30 cellular contexts compared by ENCODE assay signal in the genomic region with DNA sequence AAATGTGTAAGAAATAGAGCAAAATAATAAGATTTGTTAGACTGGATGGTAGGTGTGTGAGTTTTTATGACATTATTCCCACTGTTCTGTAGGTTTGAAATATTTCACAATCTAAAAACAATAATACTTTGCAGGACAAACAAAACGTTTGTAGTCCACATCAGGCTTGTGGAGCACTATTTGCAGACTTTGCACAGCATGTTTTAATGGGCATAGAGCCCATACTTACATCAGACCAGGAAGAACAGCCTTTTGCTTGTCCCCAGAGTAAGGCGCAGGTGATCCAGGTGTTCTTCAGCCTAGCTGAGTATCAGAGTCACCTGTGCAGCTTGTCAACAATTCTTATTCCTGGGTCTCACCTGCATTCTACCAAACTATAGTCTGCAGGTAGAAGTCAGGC. TPM values are rescaled to one million over a fixed set of nuclear protein-coding genes. Genes with fewer than 3 reads are reported as not detected.
A peak's percentile ranks its signal among the peaks of the same experiment; 100 is the strongest.
DNase-seq lines count a peak whose midpoint lies in the region; ATAC-seq, FAIRE-seq and TF ChIP-seq lines count a peak whose summit lies in the region.
"Had no signal": no experiment of that assay in that cellular context is flagged by ENCODE, and none has a peak within 500 bp of the region (broad histone marks: within the 10 kb centered on the region; RNA-seq: fewer than 3 reads in every experiment).

No MANE protein-coding gene starts in this region.

- no peak for TF ChIP-seq CTCF in LNCaP clone FGC (IDR thresholded peaks at IDR 0.05; ENCODE audit: control insufficient read depth, extremely low read depth, insufficient read depth)
- no peak for TF ChIP-seq CTCF in prostate gland (IDR thresholded peaks at IDR 0.05)
- no peak for TF ChIP-seq CTCF in vagina (IDR thresholded peaks at IDR 0.05)

- intact Hi-C loops in left colon (cut with DNase I, micrococcal nuclease) (no loop called here), prostate gland (cut with DNase I) (no loop called here), vagina (cut with DNase I) (no loop called here)

- peak; percentile 98 for DNase-seq in LNCaP clone FGC (ENCODE audit: low read depth)
- DNase-seq in NCI-H510A treated with DMSO at 0.1 percent for 48 hours (lab: John Stamatoyannopoulos, UW): peak; percentile 49
- DNase-seq in left colon: peak; percentile 36 to 75
- peak; percentile 82 for DNase-seq in prostate gland (ENCODE audit: low spot score)
- DNase-seq in GM12892 (ENCODE audit: insufficient read length): no peak
- DNase-seq in AG08395 (ENCODE audit: low spot score): no peak
- no peak for DNase-seq in vagina (ENCODE audit: extremely low spot score in 2 of 2)
- DNase-seq: activated CD4-positive, alpha-beta memory T cell treated with anti-CD3 and anti-CD28 coated beads, Interleukin-2, amount 10 ng/mL, durations not matched to agents 7 days and 5 days; activated CD4-positive, CD25-positive, alpha-beta regulatory T cell treated with anti-CD3 and anti-CD28 coated beads, Interleukin-2, amount 50 U/mL, for 72 hours; activated gamma-delta T cell; activated naive CD8-positive, alpha-beta T cell treated with anti-CD3 and anti-CD28 coated beads, Interleukin-2, amount 50 U/mL, for 24 hours; CD4-positive, alpha-beta T cell; effector CD4-positive, alpha-beta T cell; foreskin keratinocyte; heart right ventricle; left cardiac atrium; NCI-H1694 treated with DMSO at 0.1 percent for 48 hours; NCI-H226; NK-92 treated with Interleukin-12 subunit alpha and Interleukin-12 subunit beta, amount 100 ng/mL, for 24 hours; posterior cingulate gyrus; sigmoid colon; SJCRH30; stimulated activated CD4-positive, alpha-beta T cell treated with anti-CD3 and anti-CD28 coated beads, Interleukin-15, amount 100 ng/mL, for 24 hours; stimulated activated naive CD8-positive, alpha-beta T cell treated with anti-CD3 and anti-CD28 coated beads, Interleukin-15, amount 100 ng/mL, for 72 hours; tibial artery had no signal

- WGBS in prostate gland: 38% methylated on average over 2 of the region's 2 CpGs

- H3K27me3 ChIP-seq in prostate gland (replicated peaks; ENCODE audit: insufficient read depth): no peaks in the 10 kb centered on the region
- H3K27me3 ChIP-seq in vagina: no peaks in the 10 kb centered on the region
- H3K27me3 ChIP-seq: foreskin keratinocyte, heart right ventricle, sigmoid colon, SJCRH30, tibial artery had no signal

- ATAC-seq in left colon (peak; percentile 99), HG03432 (IDR thresholded peaks at IDR 0.05; ENCODE audit: unreplicated experiment) (no peak)
- ATAC-seq: activated naive CD8-positive, alpha-beta T cell treated with anti-CD3 and anti-CD28 coated beads, Interleukin-2, amount 50 U/mL, for 24 hours; foreskin keratinocyte; left cardiac atrium; Panc1; stimulated activated naive CD8-positive, alpha-beta T cell treated with anti-CD3 and anti-CD28 coated beads, Interleukin-15, amount 100 ng/mL, for 72 hours had no signal

- TF ChIP-seq POLR2A in prostate gland (IDR thresholded peaks at IDR 0.05): no peak
- no peak for TF ChIP-seq POLR2A in GM12892 (IDR thresholded peaks at IDR 0.05; ENCODE audit: low read depth, low read length)
- TF ChIP-seq POLR2A in vagina (IDR thresholded peaks at IDR 0.05): no peak

- H3K4me3 ChIP-seq in LNCaP clone FGC (ENCODE audit: low read depth, low read length) (no peak overlapping the region), prostate gland (no peak overlapping the region), vagina (no peak overlapping the region)
- H3K4me3 ChIP-seq: heart right ventricle, sigmoid colon, SJCRH30, tibial artery had no signal

- H3K27ac ChIP-seq in prostate gland (peak overlapping the region; percentile 69 to 71), vagina (no peak overlapping the region)
- H3K27ac ChIP-seq: foreskin keratinocyte, heart right ventricle, KMS-11, sigmoid colon, SJCRH30, tibial artery had no signal

- H3K9me3 ChIP-seq in prostate gland: no peaks in the 10 kb centered on the region
- peaks cover 3% of the 10 kb centered on the region for H3K9me3 ChIP-seq in vagina

- no peak for FAIRE-seq in GM12892 (lab: Jason Lieb, UNC)
- FAIRE-seq: G401.6, H1 had no signal

- no peaks in the 10 kb centered on the region for H3K36me3 ChIP-seq in prostate gland
- H3K36me3 ChIP-seq in vagina: no peaks in the 10 kb centered on the region
- H3K36me3 ChIP-seq: heart right ventricle, sigmoid colon, SJCRH30, tibial artery had no signal

- no peaks in the 10 kb centered on the region for H3K4me1 ChIP-seq in prostate gland (replicated peaks)
- H3K4me1 ChIP-seq in vagina: no peaks in the 10 kb centered on the region
- H3K4me1 ChIP-seq: foreskin keratinocyte, sigmoid colon, SJCRH30 had no signal

RNA-seq across cellular contexts. Expression of a gene that starts 9.1 kb away (rescaled TPM):
- total RNA-seq in left colon (10 to 100 TPM; 50.4 to 53.2 TPM), prostate gland (10 to 100 TPM; 32.2 to 54.7 TPM), vagina (15.5 TPM)
- 0.08 TPM for polyA plus RNA-seq in GM12892 (2012; ENCODE audit: missing spikeins)

Comparison
In these comparisons a context has a peak if more than half of its experiments do, and no peak if none do; other contexts are left out.
1. DNase-seq: peak in LNCaP clone FGC (single experiment), NCI-H510A treated with DMSO at 0.1 percent for 48 hours (single experiment), left colon (2 of 2) and prostate gland (single experiment); none in GM12892 (single experiment), AG08395 (single experiment) and vagina (0 of 2).